Comparison of ENCODE assay signal across 15 cellular contexts in genomic region chr16:66359012-66359411, GRCh38. TPM values are rescaled to one million over a fixed set of nuclear protein-coding genes. Genes with fewer than 3 reads are reported as not detected.
A peak's percentile ranks its signal among the peaks of the same experiment; 100 is the strongest.
DNase-seq lines count a peak whose midpoint lies in the region; ATAC-seq, FAIRE-seq and TF ChIP-seq lines count a peak whose summit lies in the region.
"Had no signal": no experiment of that assay in that cellular context is flagged by ENCODE, and none has a peak within 500 bp of the region (broad histone marks: within the 10 kb centered on the region; RNA-seq: fewer than 3 reads in every experiment).

No MANE protein-coding gene starts in this region.

- H3K27me3 Mint-ChIP-seq in glutamatergic neuron (ENCODE audit: unreplicated experiment), result peaks cover 14% of the 10 kb centered on the region
- H3K27me3 Mint-ChIP-seq in naive thymus-derived CD8-positive, alpha-beta T cell, result peaks cover 23 to 72% (median 30%) of the 10 kb centered on the region in 5 donors

- H3K4me1 Mint-ChIP-seq in glutamatergic neuron (ENCODE audit: low read depth, unreplicated experiment), result peaks cover 41% of the 10 kb centered on the region
- H3K4me1 Mint-ChIP-seq in naive thymus-derived CD8-positive, alpha-beta T cell, result peaks cover 2 to 10% (median 6%) of the 10 kb centered on the region in 4 donors

- in situ Hi-C loops in astrocyte of the cerebellum (cut with HindIII; ENCODE audit: low sequenced_read_pairs), result no loop called here

- FAIRE-seq in A549 (lab: Jason Lieb, UNC), result no peak
- FAIRE-seq: small intestine had no signal

- DNase-seq in A549 (ENCODE audit: low read depth in 1 of 2, low spot score in 1 of 2) (peak; percentile 29 to 49), HK-2 (ENCODE audit: unreplicated experiment) (peak; percentile 64), astrocyte of the cerebellum (ENCODE audit: low read depth) (peak; percentile 45), glutamatergic neuron (no peak), SHP77 treated with DMSO at 0.1 percent for 48 hours (lab: John Stamatoyannopoulos, UW) (no peak), dorsolateral prefrontal cortex (no peak)
- DNase-seq in naive thymus-derived CD8-positive, alpha-beta T cell, result no peak
- DNase-seq: activated CD8-positive, alpha-beta T cell treated with anti-CD3 and anti-CD28 coated beads, Interleukin-2, amount 10 ng/mL, durations not matched to agents 7 days and 5 days; activated naive CD4-positive, alpha-beta T cell treated with anti-CD3 and anti-CD28 coated beads, Interleukin-2, amount 10 ng/mL, durations not matched to agents 7 days and 5 days; NCI-H187; small intestine had no signal

- WGBS in A549 (ENCODE audit: missing lambda C conversion rate), result 18% methylated on average over 10 of the region's 10 CpGs

- intact Hi-C loops in dorsolateral prefrontal cortex (cut with DNase I), result no loop called here

- no peak for TF ChIP-seq POLR2A in A549 (IDR thresholded peaks at IDR 0.05; ENCODE audit: low read length)

- POLR2A ChIA-PET in A549 (lab: Yijun Ruan, JAX), result no interaction called here
- POLR2A ChIA-PET in naive thymus-derived CD8-positive, alpha-beta T cell (lab: Charles Lee), result no interaction called here

- TF ChIP-seq CTCF in A549 (IDR thresholded peaks at IDR 0.05) (no peak), astrocyte of the cerebellum (IDR thresholded peaks at IDR 0.05; ENCODE audit: low read depth, low read length, missing control alignments) (no peak), glutamatergic neuron (IDR thresholded peaks at IDR 0.05; ENCODE audit: partially characterized antibody, unreplicated experiment) (no peak), dorsolateral prefrontal cortex (IDR thresholded peaks at IDR 0.05 in 54 of 56, conservative IDR thresholded peaks at IDR 0.05 in 2 of 56; ENCODE audit: low read depth in 1 of 56, partially characterized antibody in 56 of 56) (no peak)

- H3K9me3 Mint-ChIP-seq in glutamatergic neuron (ENCODE audit: unreplicated experiment), result peaks cover 28% of the 10 kb centered on the region
- H3K9me3 Mint-ChIP-seq in naive thymus-derived CD8-positive, alpha-beta T cell, result no peaks in the 10 kb centered on the region
- H3K9me3 Mint-ChIP-seq: activated naive CD4-positive, alpha-beta T cell treated with anti-CD3 and anti-CD28 coated beads, Interleukin-2, amount 10 ng/mL, durations not matched to agents 7 days and 5 days; dendritic cell treated with granulocyte-macrophage colony-stimulating factor and Interleukin-4, amounts not matched to agents 40 ng/mL and 50 ng/mL, for 4 days had no signal

- H3K27ac Mint-ChIP-seq in glutamatergic neuron (ENCODE audit: unreplicated experiment), result peak overlapping the region; percentile 92
- peak overlapping the region in 1 of 10 donors; percentile 9 for H3K27ac Mint-ChIP-seq in naive thymus-derived CD8-positive, alpha-beta T cell
- H3K27ac Mint-ChIP-seq: activated CD8-positive, alpha-beta T cell treated with anti-CD3 and anti-CD28 coated beads, Interleukin-2, amount 10 ng/mL, durations not matched to agents 7 days and 5 days; activated naive CD4-positive, alpha-beta T cell treated with anti-CD3 and anti-CD28 coated beads, Interleukin-2, amount 10 ng/mL, durations not matched to agents 7 days and 5 days; dendritic cell treated with granulocyte-macrophage colony-stimulating factor and Interleukin-4, amounts not matched to agents 40 ng/mL and 50 ng/mL, for 4 days had no signal

- TF ChIP-seq RAD21 in A549 (conservative IDR thresholded peaks at IDR 0.05 in 1 of 2, IDR thresholded peaks at IDR 0.05 in 1 of 2), result no peak

- H3K4me2 ChIP-seq in A549, result peak overlapping the region; percentile 37

- H3K4me3 Mint-ChIP-seq in glutamatergic neuron (ENCODE audit: unreplicated experiment), result no peak overlapping the region
- H3K4me3 Mint-ChIP-seq in naive thymus-derived CD8-positive, alpha-beta T cell, result no peak overlapping the region
- H3K4me3 Mint-ChIP-seq: activated CD8-positive, alpha-beta T cell treated with anti-CD3 and anti-CD28 coated beads, Interleukin-2, amount 10 ng/mL, durations not matched to agents 7 days and 5 days; activated naive CD4-positive, alpha-beta T cell treated with anti-CD3 and anti-CD28 coated beads, Interleukin-2, amount 10 ng/mL, durations not matched to agents 7 days and 5 days; dendritic cell treated with granulocyte-macrophage colony-stimulating factor and Interleukin-4, amounts not matched to agents 40 ng/mL and 50 ng/mL, for 4 days had no signal

- H3K9me3 ChIP-seq in A549, result no peaks in the 10 kb centered on the region
- H3K9me3 ChIP-seq: uterus had no signal

- H3K36me3 Mint-ChIP-seq in glutamatergic neuron (ENCODE audit: unreplicated experiment), result no peaks in the 10 kb centered on the region
- no peaks in the 10 kb centered on the region for H3K36me3 Mint-ChIP-seq in naive thymus-derived CD8-positive, alpha-beta T cell
- H3K36me3 Mint-ChIP-seq: activated naive CD4-positive, alpha-beta T cell treated with anti-CD3 and anti-CD28 coated beads, Interleukin-2, amount 10 ng/mL, durations not matched to agents 7 days and 5 days had no signal

- peaks cover 0 to 4% (median 0%) of the 10 kb centered on the region in 45 donors for H3K27me3 ChIP-seq in dorsolateral prefrontal cortex
- H3K27me3 ChIP-seq: uterus had no signal

- peaks cover 12% of the 10 kb centered on the region; the same call in 2 of the 3 replicates for H3K4me1 ChIP-seq in A549
- H3K4me1 ChIP-seq: uterus had no signal

- ATAC-seq in A549, result peak; percentile 32 to 38; a peak in 3 of 6 replicates
- ATAC-seq in naive thymus-derived CD8-positive, alpha-beta T cell, result no peak
- no peak for ATAC-seq in HG02678 (IDR thresholded peaks at IDR 0.05; ENCODE audit: unreplicated experiment)
- ATAC-seq: activated CD8-positive, alpha-beta T cell treated with anti-CD3 and anti-CD28 coated beads, Interleukin-2, amount 10 ng/mL, durations not matched to agents 7 days and 5 days had no signal

- no peak for TF ChIP-seq EP300 in A549 (IDR thresholded peaks at IDR 0.05)

- H3K27ac ChIP-seq in A549, result peak overlapping the region; percentile 36 to 70; a peak in 4 of 6 replicates
- H3K27ac ChIP-seq in dorsolateral prefrontal cortex, result no peak overlapping the region
- H3K27ac ChIP-seq: uterus had no signal

- H3K4me3 ChIP-seq in A549 (no peak overlapping the region), astrocyte of the cerebellum (ENCODE audit: low read depth, low read length) (no peak overlapping the region), dorsolateral prefrontal cortex (no peak overlapping the region)
- H3K4me3 ChIP-seq: uterus had no signal

- CTCF ChIA-PET in A549 (lab: Yijun Ruan, JAX), result interaction anchor here (0.5 to 9.1 kb wide), 12 partner anchors 9 to 526 kb away, joined by 3 to 150 read pairs (median 12); partner anchors contain the start of gene CDH5

TF ChIP-seq in A549, 52 proteins besides CTCF, POLR2A, EP300 and RAD21:
- TF ChIP-seq CHD2 (IDR thresholded peaks at IDR 0.05; ENCODE audit: low read length, partially characterized antibody) (no peak), FOSL2 (IDR thresholded peaks at IDR 0.05) (no peak), FOSL2 (CRISPR knock-in tag; IDR thresholded peaks at IDR 0.05) (peak; percentile 60)

RNA-seq across cellular contexts. Expression of gene CDH5, which starts 7.5 kb away (rescaled TPM):
- polyA plus RNA-seq in A549 (2011; rRNA removed) (0.01 and 0.20 TPM in 2 replicates), A549 (2017; fragmentation: RNase III; extraction: RNeasy Plus Mini Kit Qiagen cat#74134 plus additional on column Dnase treatment) (0.05 TPM in 1 of 3 replicates, not detected in the others)
- polyA plus RNA-seq in A549 (2012; cell fraction: cytosol; rRNA removed), result 0.03 and 0.04 TPM in 2 replicates
- 0.16 and 0.28 TPM in 2 replicates for polyA plus RNA-seq in A549 (2012; cell fraction: nucleus; rRNA removed)
- polyA minus RNA-seq in A549 (2011; rRNA and poly(A)+ RNA removed), result 0.25 TPM in 1 of 2 replicates, not detected in the other
- total RNA-seq in glutamatergic neuron (ENCODE audit: unreplicated experiment) (9.6 TPM), dorsolateral prefrontal cortex (10 to 100 TPM in 105 of 120 experiments, 1 to 10 TPM in 15; 5.7 to 36.2 (median 14.9) TPM)
- total RNA-seq in naive thymus-derived CD8-positive, alpha-beta T cell, result not detected
- polyA plus RNA-seq in naive thymus-derived CD8-positive, alpha-beta T cell, result not detected
- total RNA-seq: activated CD8-positive, alpha-beta T cell treated with anti-CD3 and anti-CD28 coated beads, Interleukin-2, amount 10 ng/mL, durations not matched to agents 7 days and 5 days; T-helper 2 cell treated with Interferon-gamma antibody and Interleukin-4, amounts not matched to agents 100 ng/mL and 5 ng/mL, for 36 hours had no signal

Comparison
In these comparisons a context has a peak if more than half of its experiments do, and no peak if none do; other contexts are left out.
1. ATAC-seq: peak in A549 (2 of 2); none in naive thymus-derived CD8-positive, alpha-beta T cell (0 of 2) and HG02678 (single experiment).
2. DNase-seq: peak in A549 (2 of 2), HK-2 (single experiment) and astrocyte of the cerebellum (single experiment); none in glutamatergic neuron (single experiment), naive thymus-derived CD8-positive, alpha-beta T cell (0 of 10), SHP77 treated with DMSO at 0.1 percent for 48 hours (single experiment) and dorsolateral prefrontal cortex (0 of 10).
3. H3K27ac ChIP-seq: peak in A549 (2 of 2); none in dorsolateral prefrontal cortex (0 of 59).
4. RNA of gene CDH5, which starts 7.5 kb away (total RNA-seq): 5.7 to 36.2 TPM in dorsolateral prefrontal cortex and 9.6 TPM in glutamatergic neuron (single experiment); not detected in naive thymus-derived CD8-positive, alpha-beta T cell; every median in the first group is over 4 times any median in the second.